In genomic region chr13:29547135-29547534, GRCh38 we compare ENCODE assay signal across 1 cellular context.
TF ChIP-seq lines count a peak whose summit lies in the region.

No MANE protein-coding gene starts in this region.

TF ChIP-seq in IMR-90, 13 proteins besides CTCF, POLR2A, EP300 and RAD21:
- TF ChIP-seq SMC3 (IDR thresholded peaks at IDR 0.05; ENCODE audit: low read depth, low read length) (no peak), RCOR1 (IDR thresholded peaks at IDR 0.05; ENCODE audit: insufficient replicate concordance, low read length) (no peak), CHD1 (IDR thresholded peaks at IDR 0.05; ENCODE audit: low read depth, low read length) (no peak), NFE2L2 (IDR thresholded peaks at IDR 0.05; ENCODE audit: low read depth, low read length) (no peak), BHLHE40 (IDR thresholded peaks at IDR 0.05; ENCODE audit: low read depth, low read length) (no peak), MAFK (IDR thresholded peaks at IDR 0.05; ENCODE audit: low read depth, low read length) (no peak), MXI1 (IDR thresholded peaks at IDR 0.05; ENCODE audit: borderline replicate concordance, low read depth, low read length) (no peak), FOS (IDR thresholded peaks at IDR 0.05; ENCODE audit: low read depth, low read length) (no peak), MAZ (IDR thresholded peaks at IDR 0.05; ENCODE audit: borderline replicate concordance, low read depth, low read length) (no peak), RFX5 (IDR thresholded peaks at IDR 0.05; ENCODE audit: low read depth, low read length) (no peak), USF2 (IDR thresholded peaks at IDR 0.05; ENCODE audit: low read depth, low read length) (no peak), ELK1 (IDR thresholded peaks at IDR 0.05; ENCODE audit: borderline replicate concordance, low read depth, low read length) (no peak), CEBPB (IDR thresholded peaks at IDR 0.05; ENCODE audit: low read depth, low read length) (no peak)
